In genomic region chr5:181005791-181006190, GRCh38 we compare ENCODE assay signal across 1 cellular context.
TF ChIP-seq lines count a peak whose summit lies in the region.

No MANE protein-coding gene starts in this region.

TF ChIP-seq in K562, 482 proteins besides CTCF, POLR2A, EP300 and RAD21 (continued from another document):
- TF ChIP-seq MAX (CRISPR knock-in tag; IDR thresholded peaks at IDR 0.05) = no peak
- no peak for TF ChIP-seq U2AF2 (optimal IDR thresholded peaks at IDR 0.05; ENCODE audit: low read depth, low read length)
- TF ChIP-seq HDAC3 (IDR thresholded peaks at IDR 0.05; ENCODE audit: borderline replicate concordance, partially characterized antibody) = no peak
- TF ChIP-seq STAT5B (CRISPR knock-in tag; IDR thresholded peaks at IDR 0.05) = no peak
- no peak for TF ChIP-seq ZNF143 (CRISPR knock-in tag; IDR thresholded peaks at IDR 0.05)
- no peak for TF ChIP-seq NFE2 (IDR thresholded peaks at IDR 0.05; ENCODE audit: low read depth)
- no peak for TF ChIP-seq SRSF3 (IDR thresholded peaks at IDR 0.05; ENCODE audit: insufficient read depth, low read length)
- no peak for TF ChIP-seq MITF (IDR thresholded peaks at IDR 0.05)
- no peak for TF ChIP-seq POLR2AphosphoS5 (IDR thresholded peaks at IDR 0.05; ENCODE audit: control insufficient read depth, insufficient read depth, low read depth, low read length)
- TF ChIP-seq HIVEP1 (CRISPR knock-in tag; IDR thresholded peaks at IDR 0.05) = no peak
- no peak for TF ChIP-seq MAFK (IDR thresholded peaks at IDR 0.05; ENCODE audit: low read length)
- TF ChIP-seq TEAD2 (tag; IDR thresholded peaks at IDR 0.05) = no peak
- no peak for TF ChIP-seq ZNF699 (CRISPR knock-in tag; IDR thresholded peaks at IDR 0.05; ENCODE audit: insufficient replicate concordance)
- no peak for TF ChIP-seq ZC3H11A (IDR thresholded peaks at IDR 0.05; ENCODE audit: low read depth, low read length)
